35 cellular contexts compared by ENCODE assay signal in the genomic region with DNA sequence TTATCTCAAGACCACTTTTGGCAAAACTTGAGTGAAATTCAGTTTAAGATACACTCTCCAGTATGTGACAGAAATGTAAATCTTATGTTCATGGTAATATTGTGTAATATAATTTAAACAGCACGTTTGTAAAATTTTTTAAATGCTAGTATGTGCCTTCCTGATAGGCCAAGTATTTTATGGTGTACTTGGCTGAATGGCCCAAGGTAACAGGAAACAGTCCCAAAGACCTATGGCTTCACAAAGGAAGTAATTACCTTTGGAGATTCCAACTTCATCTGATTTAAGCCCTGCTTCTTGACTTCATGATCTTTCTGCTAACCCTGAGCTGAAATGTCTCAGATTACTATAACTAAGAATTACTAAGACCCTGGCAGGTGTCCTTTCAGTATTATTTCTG.
"Had no signal": no experiment of that assay in that cellular context is flagged by ENCODE, and none has a peak within 500 bp of the region (broad histone marks: within the 10 kb centered on the region; RNA-seq: fewer than 3 reads in every experiment).

No MANE protein-coding gene starts in this region.

- H3K4me1 ChIP-seq: breast epithelium had no signal

- H3K4me1 Mint-ChIP-seq: activated CD4-positive, alpha-beta memory T cell treated with anti-CD3 and anti-CD28 coated beads, Interleukin-2, amount 10 ng/mL, durations not matched to agents 7 days and 5 days; activated CD4-positive, alpha-beta T cell treated with anti-CD3 and anti-CD28 coated beads, Interleukin-2, amount 10 ng/mL, durations not matched to agents 7 days and 5 days; activated CD8-positive, alpha-beta memory T cell treated with anti-CD3 and anti-CD28 coated beads, Interleukin-2, amount 10 ng/mL, durations not matched to agents 7 days and 5 days had no signal

- FAIRE-seq: astrocyte, TTC549 had no signal

- H3K4me3 ChIP-seq: adrenal gland, body of pancreas, breast epithelium had no signal

- H3K36me3 Mint-ChIP-seq: activated CD8-positive, alpha-beta memory T cell treated with anti-CD3 and anti-CD28 coated beads, Interleukin-2, amount 10 ng/mL, durations not matched to agents 7 days and 5 days; activated naive CD4-positive, alpha-beta T cell treated with anti-CD3 and anti-CD28 coated beads, Interleukin-2, amount 50 U/mL, for 72 hours; activated naive CD8-positive, alpha-beta T cell treated with anti-CD3 and anti-CD28 coated beads for 36 hours had no signal

- H3K9me3 Mint-ChIP-seq: activated B cell treated with CpG ODN at 0.5 μM for 24 hours; activated CD4-positive, alpha-beta memory T cell treated with anti-CD3 and anti-CD28 coated beads, Interleukin-2, amount 10 ng/mL, durations not matched to agents 7 days and 5 days; activated naive CD4-positive, alpha-beta T cell treated with anti-CD3 and anti-CD28 coated beads for 36 hours; activated naive CD4-positive, alpha-beta T cell treated with anti-CD3 and anti-CD28 coated beads, Interleukin-2, amount 50 U/mL, for 72 hours; activated T-cell treated with anti-CD3 and anti-CD28 coated beads, Interleukin-2, amount 50 U/mL, for 24 hours; T-helper 1 cell treated with Interleukin-12 subunit alpha and Interleukin-12 subunit beta and Interleukin-4 antibody, amounts not matched to agents 30 μg/mL and 1 μg/mL, for 36 hours; T-helper 2 cell treated with Interferon-gamma antibody and Interleukin-4, amounts not matched to agents 5 μg/mL and 100 μg/mL, for 36 hours had no signal

- H3K4me3 Mint-ChIP-seq: activated B cell treated with CpG ODN at 0.5 μM for 24 hours; activated CD4-positive, alpha-beta memory T cell treated with anti-CD3 and anti-CD28 coated beads, Interleukin-2, amount 10 ng/mL, durations not matched to agents 7 days and 5 days; activated CD4-positive, alpha-beta T cell treated with anti-CD3 and anti-CD28 coated beads, Interleukin-2, amount 10 ng/mL, durations not matched to agents 7 days and 5 days; activated CD8-positive, alpha-beta memory T cell treated with anti-CD3 and anti-CD28 coated beads, Interleukin-2, amount 10 ng/mL, durations not matched to agents 7 days and 5 days; activated CD8-positive, alpha-beta T cell treated with anti-CD3 and anti-CD28 coated beads, Interleukin-2, amount 10 ng/mL, durations not matched to agents 7 days and 5 days; activated naive CD4-positive, alpha-beta T cell treated with anti-CD3 and anti-CD28 coated beads for 36 hours; activated naive CD8-positive, alpha-beta T cell treated with anti-CD3 and anti-CD28 coated beads for 36 hours; activated T-cell treated with anti-CD3 and anti-CD28 coated beads, Interleukin-2, amount 50 U/mL, for 24 hours; activated T-helper 17 cell treated with anti-CD3 and anti-CD28 coated beads, Interleukin-2, amount 50 U/mL, for 72 hours; T-helper 1 cell treated with Interleukin-12 subunit alpha and Interleukin-12 subunit beta and Interleukin-4 antibody, amounts not matched to agents 30 μg/mL and 1 μg/mL, for 36 hours; T-helper 2 cell treated with Interferon-gamma antibody and Interleukin-4, amounts not matched to agents 5 μg/mL and 100 μg/mL, for 36 hours had no signal

- ATAC-seq: activated CD8-positive, alpha-beta memory T cell treated with anti-CD3 and anti-CD28 coated beads, Interleukin-2, amount 10 ng/mL, durations not matched to agents 7 days and 5 days; activated CD8-positive, alpha-beta T cell treated with anti-CD3 and anti-CD28 coated beads, Interleukin-2, amount 10 ng/mL, durations not matched to agents 7 days and 5 days; activated naive CD4-positive, alpha-beta T cell treated with anti-CD3 and anti-CD28 coated beads, Interleukin-2, amount 50 U/mL, for 72 hours; activated T-helper 17 cell treated with anti-CD3 and anti-CD28 coated beads, Interleukin-2, amount 50 U/mL, for 72 hours; body of pancreas had no signal

- H3K27ac ChIP-seq: adrenal gland, body of pancreas, brain microvascular endothelial cell, breast epithelium, VCaP had no signal

- H3K27me3 ChIP-seq: adrenal gland, body of pancreas, brain microvascular endothelial cell, breast epithelium had no signal

- H3K27me3 Mint-ChIP-seq: activated B cell treated with CpG ODN at 0.5 μM for 24 hours; activated CD4-positive, alpha-beta memory T cell treated with anti-CD3 and anti-CD28 coated beads, Interleukin-2, amount 10 ng/mL, durations not matched to agents 7 days and 5 days; activated CD4-positive, alpha-beta T cell treated with anti-CD3 and anti-CD28 coated beads, Interleukin-2, amount 10 ng/mL, durations not matched to agents 7 days and 5 days; activated CD8-positive, alpha-beta memory T cell treated with anti-CD3 and anti-CD28 coated beads, Interleukin-2, amount 10 ng/mL, durations not matched to agents 7 days and 5 days; activated naive CD8-positive, alpha-beta T cell treated with anti-CD3 and anti-CD28 coated beads for 36 hours; activated T-cell treated with anti-CD3 and anti-CD28 coated beads, Interleukin-2, amount 50 U/mL, for 24 hours; activated T-helper 17 cell treated with anti-CD3 and anti-CD28 coated beads, Interleukin-2, amount 50 U/mL, for 72 hours had no signal

- H3K27ac Mint-ChIP-seq: activated CD4-positive, alpha-beta memory T cell treated with anti-CD3 and anti-CD28 coated beads, Interleukin-2, amount 10 ng/mL, durations not matched to agents 7 days and 5 days; activated CD4-positive, alpha-beta T cell treated with anti-CD3 and anti-CD28 coated beads, Interleukin-2, amount 10 ng/mL, durations not matched to agents 7 days and 5 days; activated CD8-positive, alpha-beta memory T cell treated with anti-CD3 and anti-CD28 coated beads, Interleukin-2, amount 10 ng/mL, durations not matched to agents 7 days and 5 days; activated CD8-positive, alpha-beta T cell treated with anti-CD3 and anti-CD28 coated beads, Interleukin-2, amount 10 ng/mL, durations not matched to agents 7 days and 5 days; activated naive CD4-positive, alpha-beta T cell treated with anti-CD3 and anti-CD28 coated beads for 36 hours; activated naive CD4-positive, alpha-beta T cell treated with anti-CD3 and anti-CD28 coated beads, Interleukin-2, amount 50 U/mL, for 72 hours; activated naive CD8-positive, alpha-beta T cell treated with anti-CD3 and anti-CD28 coated beads for 36 hours; activated T-cell treated with anti-CD3 and anti-CD28 coated beads, Interleukin-2, amount 50 U/mL, for 24 hours; activated T-helper 17 cell treated with anti-CD3 and anti-CD28 coated beads, Interleukin-2, amount 50 U/mL, for 72 hours; T-helper 1 cell treated with Interleukin-12 subunit alpha and Interleukin-12 subunit beta and Interleukin-4 antibody, amounts not matched to agents 30 μg/mL and 1 μg/mL, for 36 hours; T-helper 2 cell treated with Interferon-gamma antibody and Interleukin-4, amounts not matched to agents 5 μg/mL and 100 μg/mL, for 36 hours had no signal

- H3K9me3 ChIP-seq: adrenal gland, body of pancreas, breast epithelium had no signal

- H3K36me3 ChIP-seq: adrenal gland, brain microvascular endothelial cell, breast epithelium had no signal

- DNase-seq: activated B cell treated with CpG ODN at 0.5 μM for 24 hours; activated CD4-positive, alpha-beta memory T cell treated with anti-CD3 and anti-CD28 coated beads, Interleukin-2, amount 10 ng/mL, durations not matched to agents 7 days and 5 days; activated CD4-positive, alpha-beta T cell treated with anti-CD3 and anti-CD28 coated beads for 48 hours; activated CD4-positive, alpha-beta T cell treated with anti-CD3 and anti-CD28 coated beads, Interleukin-2, amount 10 ng/mL, durations not matched to agents 7 days and 5 days; activated CD4-positive, alpha-beta T cell treated with anti-CD3 and anti-CD28 coated beads, Interleukin-2, amount 50 U/mL, for 48 hours; activated CD4-positive, CD25-positive, alpha-beta regulatory T cell treated with anti-CD3 and anti-CD28 coated beads, Interleukin-2, amount 50 U/mL, for 72 hours; activated CD8-positive, alpha-beta memory T cell treated with anti-CD3 and anti-CD28 coated beads for 24 hours; activated CD8-positive, alpha-beta memory T cell treated with anti-CD3 and anti-CD28 coated beads, Interleukin-2, amount 10 ng/mL, durations not matched to agents 7 days and 5 days; activated CD8-positive, alpha-beta memory T cell treated with anti-CD3 and anti-CD28 coated beads, Interleukin-2, amount 50 U/mL, for 48 hours; activated CD8-positive, alpha-beta T cell treated with anti-CD3 and anti-CD28 coated beads, Interleukin-2, amount 10 ng/mL, durations not matched to agents 7 days and 5 days; activated effector memory CD4-positive, alpha-beta T cell treated with anti-CD3 and anti-CD28 coated beads, Interleukin-2, amount 50 U/mL, for 16 hours; activated gamma-delta T cell treated with Interleukin-2 at 50 U/mL for 16 hours; activated naive CD4-positive, alpha-beta T cell; activated naive CD4-positive, alpha-beta T cell treated with anti-CD3 and anti-CD28 coated beads for 36 hours; activated naive CD4-positive, alpha-beta T cell treated with anti-CD3 and anti-CD28 coated beads, Interleukin-2, amount 50 U/mL, for 16 hours; activated naive CD8-positive, alpha-beta T cell treated with anti-CD3 and anti-CD28 coated beads for 36 hours; activated T-cell treated with anti-CD3 and anti-CD28 coated beads, Interleukin-2, amount 50 U/mL, for 24 hours; activated T-cell treated with anti-CD3 and anti-CD28 coated beads, Interleukin-2, amount 50 U/mL, for 48 hours; adrenal gland; amniotic stem cell; aorta; body of pancreas; brain microvascular endothelial cell; central memory CD4-positive, alpha-beta T cell; T-helper 1 cell; T-helper 2 cell; T-helper 9 cell had no signal
